ENCODE assay signal across 8 cellular contexts in genomic region chr11:8033312-8033715, GRCh38. TPM values are rescaled to one million over a fixed set of nuclear protein-coding genes. Genes with fewer than 3 reads are reported as not detected.
DNase-seq lines count a peak whose midpoint lies in the region; ATAC-seq and TF ChIP-seq lines count a peak whose summit lies in the region.

No MANE protein-coding gene starts in this region.

- TF ChIP-seq EP300 in sigmoid colon (IDR thresholded peaks at IDR 0.05), result no peak

- DNase-seq in DMS79 treated with DMSO at 0.1 percent for 48 hours (lab: John Stamatoyannopoulos, UW) (peak; percentile 90), H4 (ENCODE audit: low spot score) (peak; percentile 85), MV-4-11 (lab: John Stamatoyannopoulos, UW) (peak; percentile 75), T follicular helper cell (ENCODE audit: low read depth) (peak; percentile 29), anterior cingulate cortex (lab: John Stamatoyannopoulos, UW) (peak in 53 of 58 donors; percentile 21 to 81 (median 53)), right cardiac atrium (peak; percentile 87 to 94 (median 89)), sigmoid colon (peak; percentile 92)

- no peaks in the 10 kb centered on the region for H3K9me3 ChIP-seq in right cardiac atrium (ENCODE audit: control insufficient read depth, low read length)
- H3K9me3 ChIP-seq in sigmoid colon, result no peaks in the 10 kb centered on the region

- H3K4me3 ChIP-seq in right cardiac atrium (ENCODE audit: low read length) (no peak overlapping the region), sigmoid colon (no peak overlapping the region)

- H3K4me1 ChIP-seq in right cardiac atrium (ENCODE audit: control insufficient read depth, insufficient read depth, low read length), result peaks cover 8% of the 10 kb centered on the region
- peaks cover 0 to 11% (median 10%) of the 10 kb centered on the region in 4 donors for H3K4me1 ChIP-seq in sigmoid colon

- WGBS in right cardiac atrium, result 24% methylated on average over 9 of the region's 9 CpGs
- 15 to 21% methylated on average over 9 of the region's 9 CpGs for WGBS in sigmoid colon, 2 donors

- H3K27me3 ChIP-seq in right cardiac atrium (ENCODE audit: control insufficient read depth, insufficient read depth), result no peaks in the 10 kb centered on the region
- no peaks in the 10 kb centered on the region for H3K27me3 ChIP-seq in sigmoid colon

- intact Hi-C loops in right cardiac atrium (cut with DNase I), result loop anchor here in 3 of 4 donors (2.0 to 5.0 kb wide), 5 partner anchors 34 to 59 kb away; no protein-coding TSS in a partner anchor
- intact Hi-C loops in sigmoid colon (cut with DNase I), result loop anchor here (1.0 to 2.0 kb wide), 4 partner anchors 27 to 65 kb away; no protein-coding TSS in a partner anchor

- ATAC-seq in right cardiac atrium, result peak; percentile 62 to 67
- ATAC-seq in GM18505 (IDR thresholded peaks at IDR 0.05; ENCODE audit: unreplicated experiment), result no peak

- peak; percentile 71 to 95 (median 92) for TF ChIP-seq CTCF in sigmoid colon (IDR thresholded peaks at IDR 0.05)

- no peak for TF ChIP-seq POLR2A in sigmoid colon (IDR thresholded peaks at IDR 0.05)
- no peak for TF ChIP-seq POLR2A in GM18505 (IDR thresholded peaks at IDR 0.05; ENCODE audit: borderline replicate concordance, extremely low read depth, insufficient read depth, insufficient read length)

- H3K27ac ChIP-seq in right cardiac atrium (ENCODE audit: low read length) (no peak overlapping the region), sigmoid colon (no peak overlapping the region)

- no peaks in the 10 kb centered on the region for H3K36me3 ChIP-seq in sigmoid colon

RNA-seq across cellular contexts. Expression of gene EIF3F, which starts 46.2 kb away (rescaled TPM):
- total RNA-seq in H4 (2014; rRNA removed; shearing (Covaris generic)), result 420 and 437 TPM in 2 replicates
- 100 to 1,000 TPM; 152 to 175 (median 159) TPM for total RNA-seq in right cardiac atrium
- 179 TPM for polyA plus RNA-seq in right cardiac atrium
- 100 to 1,000 TPM; 210 to 233 (median 224) TPM for total RNA-seq in sigmoid colon
- 100 to 1,000 TPM; 192 to 540 (median 442) TPM for polyA plus RNA-seq in sigmoid colon

RNA-seq across cellular contexts. Expression of gene TUB, which starts 47.7 kb away (rescaled TPM):
- total RNA-seq in H4 (2014; rRNA removed; shearing (Covaris generic)), result 7.5 and 7.8 TPM in 2 replicates
- total RNA-seq in right cardiac atrium, result 10 to 100 TPM; 24.8 to 31.2 (median 28.0) TPM
- polyA plus RNA-seq in right cardiac atrium, result 10.0 TPM
- 10 to 100 TPM in 2 of 4 donors, 1 to 10 TPM in 2; 6.7 to 18.3 (median 11.6) TPM for total RNA-seq in sigmoid colon
- 1 to 10 TPM in 2 of 3 donors, under 1 TPM in 1; 0.23 to 1.8 (median 1.8) TPM for polyA plus RNA-seq in sigmoid colon

Comparison
In these comparisons a context has a peak if more than half of its experiments do, and no peak if none do; other contexts are left out.
1. DNase-seq: peak in every context shown above with its lines; median percentile 92 in sigmoid colon; 90 in DMS79 treated with DMSO at 0.1 percent for 48 hours; 89 in right cardiac atrium; 85 in H4; 75 in MV-4-11; 53 in anterior cingulate cortex; 29 in T follicular helper cell.